ENCODE assay signal across 13 cellular contexts in genomic region chr20:62052336-62052841, GRCh38.
"Had no signal": no experiment of that assay in that cellular context is flagged by ENCODE, and none has a peak within 500 bp of the region (broad histone marks: within the 10 kb centered on the region; RNA-seq: fewer than 3 reads in every experiment).

No MANE protein-coding gene starts in this region.

- DNase-seq: activated CD4-positive, alpha-beta T cell treated with anti-CD3 and anti-CD28 coated beads, Interleukin-2, amount 50 U/mL, for 48 hours; activated CD4-positive, CD25-positive, alpha-beta regulatory T cell treated with anti-CD3 and anti-CD28 coated beads, Interleukin-2, amount 50 U/mL, for 72 hours; activated CD8-positive, alpha-beta memory T cell treated with anti-CD3 and anti-CD28 coated beads, Interleukin-2, amount 10 ng/mL, durations not matched to agents 7 days and 5 days; activated gamma-delta T cell treated with Interleukin-2 at 50 U/mL for 16 hours; activated T-cell treated with anti-CD3 and anti-CD28 coated beads, Interleukin-2, amount 50 U/mL, for 4 hours; heart right ventricle; mammary epithelial cell; stimulated activated naive B cell treated with anti-CD40 and anti-IgM and Interleukin-4, amounts not matched to agents 10 μg/mL and 1 μg/mL and 100 μg/mL, for 72 hours; T-helper 9 cell had no signal

- H3K4me3 Mint-ChIP-seq: activated CD8-positive, alpha-beta memory T cell treated with anti-CD3 and anti-CD28 coated beads, Interleukin-2, amount 10 ng/mL, durations not matched to agents 7 days and 5 days; activated T-cell treated with anti-CD3 and anti-CD28 coated beads, Interleukin-2, amount 50 U/mL, for 4 hours; neural progenitor cell; type B pancreatic cell had no signal

- H3K36me3 Mint-ChIP-seq: activated CD8-positive, alpha-beta memory T cell treated with anti-CD3 and anti-CD28 coated beads, Interleukin-2, amount 10 ng/mL, durations not matched to agents 7 days and 5 days had no signal

- H3K27ac Mint-ChIP-seq: activated CD8-positive, alpha-beta memory T cell treated with anti-CD3 and anti-CD28 coated beads, Interleukin-2, amount 10 ng/mL, durations not matched to agents 7 days and 5 days; neural progenitor cell; type B pancreatic cell had no signal

- H3K4me2 ChIP-seq: neural progenitor cell had no signal

- H3K27me3 ChIP-seq: breast epithelium, heart right ventricle, neural progenitor cell had no signal

- H3K9me3 Mint-ChIP-seq: activated T-cell treated with anti-CD3 and anti-CD28 coated beads, Interleukin-2, amount 50 U/mL, for 4 hours; stimulated activated naive B cell treated with anti-CD40 and anti-IgM and Interleukin-4, amounts not matched to agents 10 μg/mL and 1 μg/mL and 100 μg/mL, for 72 hours; type B pancreatic cell had no signal

- ATAC-seq: activated CD8-positive, alpha-beta memory T cell treated with anti-CD3 and anti-CD28 coated beads, Interleukin-2, amount 10 ng/mL, durations not matched to agents 7 days and 5 days; activated T-cell treated with anti-CD3 and anti-CD28 coated beads, Interleukin-2, amount 50 U/mL, for 4 hours; stimulated activated naive B cell treated with anti-CD40 and anti-IgM and Interleukin-4, amounts not matched to agents 10 μg/mL and 1 μg/mL and 100 μg/mL, for 72 hours had no signal

- H3K9me3 ChIP-seq: breast epithelium, heart right ventricle had no signal

- H3K9ac ChIP-seq: neural progenitor cell had no signal

- H3K4me3 ChIP-seq: breast epithelium, heart right ventricle, neural progenitor cell had no signal

- H3K27me3 Mint-ChIP-seq: activated CD8-positive, alpha-beta memory T cell treated with anti-CD3 and anti-CD28 coated beads, Interleukin-2, amount 10 ng/mL, durations not matched to agents 7 days and 5 days; stimulated activated naive B cell treated with anti-CD40 and anti-IgM and Interleukin-4, amounts not matched to agents 10 μg/mL and 1 μg/mL and 100 μg/mL, for 72 hours; type B pancreatic cell had no signal

- H3K4me1 ChIP-seq: breast epithelium, neural progenitor cell had no signal

- H3K27ac ChIP-seq: breast epithelium, epithelial cell of prostate, heart right ventricle, neural progenitor cell had no signal

- H3K36me3 ChIP-seq: breast epithelium, neural progenitor cell had no signal
